20 cellular contexts compared by ENCODE assay signal in the genomic region with DNA sequence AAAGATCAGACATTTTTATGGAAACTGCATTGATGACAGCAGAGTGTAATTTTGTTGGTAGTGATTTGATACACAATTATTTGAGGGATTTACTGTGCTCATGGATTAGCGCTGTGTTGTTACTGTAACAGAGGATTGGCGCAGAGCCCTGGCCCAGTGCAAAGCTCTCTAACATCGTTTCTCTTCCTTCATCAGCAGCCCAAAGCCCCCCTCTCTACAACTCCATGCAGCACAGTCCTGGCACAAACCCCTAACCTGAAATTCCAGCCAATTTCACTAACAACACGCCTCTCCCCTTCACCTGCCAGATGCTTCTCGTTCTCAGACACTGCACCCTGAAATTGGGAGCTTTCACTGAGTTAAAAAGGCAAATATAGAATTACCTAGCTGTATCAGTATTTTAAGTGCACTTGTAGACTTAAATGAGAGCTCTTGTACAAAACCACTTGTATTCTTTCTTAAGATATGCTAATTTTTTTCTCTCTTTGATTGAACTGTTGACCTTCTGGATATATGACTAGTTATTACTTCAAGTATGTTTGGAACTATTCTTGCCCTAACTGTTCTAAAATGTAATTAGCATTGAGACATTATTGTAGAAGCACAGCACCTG. TPM values are rescaled to one million over a fixed set of nuclear protein-coding genes. Genes with fewer than 3 reads are reported as not detected.
A peak's percentile ranks its signal among the peaks of the same experiment; 100 is the strongest.
DNase-seq lines count a peak whose midpoint lies in the region; ATAC-seq and TF ChIP-seq lines count a peak whose summit lies in the region.
"Had no signal": no experiment of that assay in that cellular context is flagged by ENCODE, and none has a peak within 500 bp of the region (broad histone marks: within the 10 kb centered on the region; RNA-seq: fewer than 3 reads in every experiment).

No MANE protein-coding gene starts in this region.

- H3K4me1 ChIP-seq in lower lobe of right lung = peaks cover 23% of the 10 kb centered on the region
- H3K4me1 ChIP-seq: foreskin keratinocyte, vagina had no signal

- DNase-seq in T-helper 1 cell = no peak
- peak; percentile 83 for DNase-seq in DMS79 treated with DMSO at 0.1 percent for 48 hours (lab: John Stamatoyannopoulos, UW)
- DNase-seq in WERI-Rb-1 = peak; percentile 40
- DNase-seq in lower lobe of right lung = no peak
- DNase-seq in NCI-H774 (lab: John Stamatoyannopoulos, UW) = no peak
- no peak for DNase-seq in DMS 273 (lab: John Stamatoyannopoulos, UW; ENCODE audit: unreplicated experiment)
- DNase-seq in activated effector memory CD4-positive, alpha-beta T cell treated with Interleukin-2 at 50 U/mL for 16 hours = no peak
- DNase-seq: activated CD4-positive, alpha-beta T cell treated with anti-CD3 and anti-CD28 coated beads, Interleukin-2, amount 50 U/mL, for 1 hour; cerebellar nuclear complex; foreskin keratinocyte; NCI-H2081; posterior cingulate gyrus; stimulated activated naive CD4-positive, alpha-beta T cell treated with Interleukin-2 at 50 U/mL for 16 hours had no signal

- peak; percentile 77 to 83 for ATAC-seq in lower lobe of right lung
- ATAC-seq: foreskin keratinocyte, left lobe of liver, Right ventricle myocardium inferior had no signal

- H3K27ac ChIP-seq in WERI-Rb-1 = no peak overlapping the region
- no peak overlapping the region for H3K27ac ChIP-seq in lower lobe of right lung
- H3K27ac ChIP-seq: foreskin keratinocyte, vagina had no signal

- H3K36me3 Mint-ChIP-seq in T-helper 1 cell treated with Interleukin-12 subunit alpha and Interleukin-12 subunit beta and Interleukin-4 antibody, amounts not matched to agents 30 μg/mL and 1 μg/mL, for 36 hours (ENCODE audit: low read depth) = peaks cover 47% of the 10 kb centered on the region

- H3K27me3 Mint-ChIP-seq in T-helper 1 cell treated with Interleukin-12 subunit alpha and Interleukin-12 subunit beta and Interleukin-4 antibody, amounts not matched to agents 30 μg/mL and 1 μg/mL, for 36 hours (ENCODE audit: low read depth) = no peaks in the 10 kb centered on the region

- H3K4me1 Mint-ChIP-seq in T-helper 1 cell treated with Interleukin-12 subunit alpha and Interleukin-12 subunit beta and Interleukin-4 antibody, amounts not matched to agents 30 μg/mL and 1 μg/mL, for 36 hours (ENCODE audit: low read depth) = peaks cover 77% of the 10 kb centered on the region

- intact Hi-C loops in lower lobe of right lung (cut with DNase I) = no loop called here

- peak overlapping the region; percentile 78 for H3K4me3 Mint-ChIP-seq in T-helper 1 cell treated with Interleukin-12 subunit alpha and Interleukin-12 subunit beta and Interleukin-4 antibody, amounts not matched to agents 30 μg/mL and 1 μg/mL, for 36 hours

- TF ChIP-seq CTCF in WERI-Rb-1 (IDR thresholded peaks at IDR 0.05; ENCODE audit: low read depth, low read length) (no peak), lower lobe of right lung (IDR thresholded peaks at IDR 0.05) (no peak)

- no peak overlapping the region for H3K4me3 ChIP-seq in WERI-Rb-1 (ENCODE audit: low read depth, low read length)
- no peak overlapping the region for H3K4me3 ChIP-seq in lower lobe of right lung
- H3K4me3 ChIP-seq: skin epidermis, vagina had no signal

- peak overlapping the region; percentile 85 for H3K27ac Mint-ChIP-seq in T-helper 1 cell treated with Interleukin-12 subunit alpha and Interleukin-12 subunit beta and Interleukin-4 antibody, amounts not matched to agents 30 μg/mL and 1 μg/mL, for 36 hours

- H3K36me3 ChIP-seq in WERI-Rb-1 (no peaks in the 10 kb centered on the region), lower lobe of right lung (no peaks in the 10 kb centered on the region)
- H3K36me3 ChIP-seq: vagina had no signal

- H3K27me3 ChIP-seq in WERI-Rb-1 (ENCODE audit: insufficient read depth, low read depth, severe bottlenecking) (no peaks in the 10 kb centered on the region), lower lobe of right lung (ENCODE audit: low read depth) (peaks cover 53% of the 10 kb centered on the region)
- H3K27me3 ChIP-seq: vagina had no signal

- H3K9me3 ChIP-seq in WERI-Rb-1 (ENCODE audit: severe bottlenecking) = no peaks in the 10 kb centered on the region
- no peaks in the 10 kb centered on the region for H3K9me3 ChIP-seq in lower lobe of right lung
- H3K9me3 ChIP-seq: vagina had no signal

- no peaks in the 10 kb centered on the region for H3K9me3 Mint-ChIP-seq in T-helper 1 cell treated with Interleukin-12 subunit alpha and Interleukin-12 subunit beta and Interleukin-4 antibody, amounts not matched to agents 30 μg/mL and 1 μg/mL, for 36 hours

RNA-seq across cellular contexts. Expression of a gene that starts 16.3 kb away (rescaled TPM):
- total RNA-seq in lower lobe of right lung = 9.5 TPM
- total RNA-seq: foreskin keratinocyte, H1 had no signal

RNA-seq across cellular contexts. Expression of a gene that starts 23.6 kb away (rescaled TPM):
- not detected for total RNA-seq in lower lobe of right lung
- total RNA-seq: foreskin keratinocyte, H1, HT1080, left lobe of liver, Right ventricle myocardium inferior, vagina had no signal

RNA-seq across cellular contexts. Expression of a gene that starts 43.0 kb away (rescaled TPM):
- 1.4 TPM for total RNA-seq in lower lobe of right lung
- total RNA-seq: foreskin keratinocyte, H1, HT1080, left lobe of liver, Right ventricle myocardium inferior had no signal

Comparison
In these comparisons a context has a peak if more than half of its experiments do, and no peak if none do; other contexts are left out.
1. DNase-seq: peak in DMS79 treated with DMSO at 0.1 percent for 48 hours (single experiment) and WERI-Rb-1 (single experiment); none in T-helper 1 cell (0 of 5), lower lobe of right lung (single experiment), NCI-H774 (single experiment), DMS 273 (single experiment) and activated effector memory CD4-positive, alpha-beta T cell treated with Interleukin-2 at 50 U/mL for 16 hours (single experiment).